ENCODE assay signal across 14 cellular contexts in the genomic region with DNA sequence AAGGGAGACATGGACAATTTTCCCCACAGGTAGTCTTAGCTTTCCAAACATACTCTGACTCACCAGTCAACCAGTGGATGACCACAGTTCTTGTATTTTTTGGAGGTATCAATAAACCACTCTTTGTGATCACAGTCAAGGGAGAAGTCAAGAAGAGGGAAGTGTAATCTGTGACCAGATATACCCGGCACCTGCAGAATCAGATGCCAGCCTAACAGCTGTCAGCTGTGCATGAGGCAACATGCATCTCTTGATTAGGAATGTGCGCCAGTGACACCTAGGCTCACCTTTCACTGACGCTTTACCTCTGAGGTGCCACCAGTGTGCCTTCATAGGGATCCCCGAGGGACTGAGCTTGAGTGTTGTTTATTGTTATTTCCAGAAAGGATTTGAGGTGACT. TPM values are rescaled to one million over a fixed set of nuclear protein-coding genes. Genes with fewer than 3 reads are reported as not detected.
DNase-seq lines count a peak whose midpoint lies in the region; ATAC-seq and TF ChIP-seq lines count a peak whose summit lies in the region.
"Had no signal": no experiment of that assay in that cellular context is flagged by ENCODE, and none has a peak within 500 bp of the region (broad histone marks: within the 10 kb centered on the region; RNA-seq: fewer than 3 reads in every experiment).

No MANE protein-coding gene starts in this region.

- H3K9me3 Mint-ChIP-seq in activated naive CD4-positive, alpha-beta T cell treated with anti-CD3 and anti-CD28 coated beads, Interleukin-2, amount 50 U/mL, for 24 hours, result no peaks in the 10 kb centered on the region
- no peaks in the 10 kb centered on the region for H3K9me3 Mint-ChIP-seq in activated B cell treated with CpG ODN at 0.5 μM for 24 hours
- H3K9me3 Mint-ChIP-seq in activated CD8-positive, alpha-beta T cell treated with anti-CD3 and anti-CD28 coated beads for 36 hours, result no peaks in the 10 kb centered on the region
- no peaks in the 10 kb centered on the region for H3K9me3 Mint-ChIP-seq in CD4-positive, alpha-beta memory T cell
- H3K9me3 Mint-ChIP-seq: H9 had no signal

- H3K9me3 ChIP-seq in CD4-positive, alpha-beta memory T cell (ENCODE audit: control insufficient read depth in 1 of 2, low read length in 2 of 2), result no peaks in the 10 kb centered on the region
- H3K9me3 ChIP-seq: Peyer's patch had no signal

- ATAC-seq in activated B cell treated with CpG ODN at 0.5 μM for 24 hours (ENCODE audit: low read depth), result peak; percentile 12
- ATAC-seq in HG02938 (IDR thresholded peaks at IDR 0.05; ENCODE audit: unreplicated experiment), result no peak
- ATAC-seq in activated CD8-positive, alpha-beta T cell treated with anti-CD3 and anti-CD28 coated beads for 36 hours, result no peak
- no peak for ATAC-seq in HG03135 (IDR thresholded peaks at IDR 0.05; ENCODE audit: unreplicated experiment)

- no peaks in the 10 kb centered on the region for H3K36me3 ChIP-seq in CD4-positive, alpha-beta memory T cell (ENCODE audit: insufficient read depth, low read length)
- H3K36me3 ChIP-seq: Peyer's patch had no signal

- H3K36me3 Mint-ChIP-seq in activated naive CD4-positive, alpha-beta T cell treated with anti-CD3 and anti-CD28 coated beads, Interleukin-2, amount 50 U/mL, for 24 hours, result no peaks in the 10 kb centered on the region
- H3K36me3 Mint-ChIP-seq in activated B cell treated with CpG ODN at 0.5 μM for 24 hours (ENCODE audit: low read depth), result peaks cover 3% of the 10 kb centered on the region
- no peaks in the 10 kb centered on the region for H3K36me3 Mint-ChIP-seq in activated CD8-positive, alpha-beta T cell treated with anti-CD3 and anti-CD28 coated beads for 36 hours (ENCODE audit: low read depth)
- no peaks in the 10 kb centered on the region for H3K36me3 Mint-ChIP-seq in CD4-positive, alpha-beta memory T cell

- H3K27ac ChIP-seq in CD4-positive, alpha-beta memory T cell (ENCODE audit: low read depth, low read length), result no peak overlapping the region
- H3K27ac ChIP-seq: C4-2B, Peyer's patch had no signal

- no peaks in the 10 kb centered on the region for H3K27me3 Mint-ChIP-seq in activated naive CD4-positive, alpha-beta T cell treated with anti-CD3 and anti-CD28 coated beads, Interleukin-2, amount 50 U/mL, for 24 hours
- H3K27me3 Mint-ChIP-seq in activated B cell treated with CpG ODN at 0.5 μM for 24 hours, result no peaks in the 10 kb centered on the region
- H3K27me3 Mint-ChIP-seq in activated CD8-positive, alpha-beta T cell treated with anti-CD3 and anti-CD28 coated beads for 36 hours, result no peaks in the 10 kb centered on the region
- no peaks in the 10 kb centered on the region for H3K27me3 Mint-ChIP-seq in CD4-positive, alpha-beta memory T cell

- no peak overlapping the region for H3K4me3 Mint-ChIP-seq in activated naive CD4-positive, alpha-beta T cell treated with anti-CD3 and anti-CD28 coated beads, Interleukin-2, amount 50 U/mL, for 24 hours
- no peak overlapping the region for H3K4me3 Mint-ChIP-seq in activated B cell treated with CpG ODN at 0.5 μM for 24 hours
- H3K4me3 Mint-ChIP-seq in activated CD8-positive, alpha-beta T cell treated with anti-CD3 and anti-CD28 coated beads for 36 hours, result no peak overlapping the region
- peak overlapping the region in 1 of 8 donors; percentile 17 for H3K4me3 Mint-ChIP-seq in CD4-positive, alpha-beta memory T cell
- H3K4me3 Mint-ChIP-seq: H9 had no signal

- DNase-seq in activated naive CD4-positive, alpha-beta T cell treated with Interleukin-2 at 50 U/mL for 16 hours, result no peak
- peak; percentile 79 for DNase-seq in NCI-H2171 (lab: John Stamatoyannopoulos, UW)
- no peak for DNase-seq in activated B cell treated with CpG ODN at 0.5 μM for 24 hours
- no peak for DNase-seq in activated CD8-positive, alpha-beta T cell treated with anti-CD3 and anti-CD28 coated beads for 36 hours
- no peak for DNase-seq in CD4-positive, alpha-beta memory T cell
- DNase-seq: DMS 273 treated with DMSO at 0.1 percent for 48 hours, H9, NCI-H1930, SHP77 had no signal

- TF ChIP-seq CTCF in activated B cell treated with CpG ODN at 0.5 μM for 24 hours (IDR thresholded peaks at IDR 0.05), result no peak
- TF ChIP-seq CTCF in activated CD8-positive, alpha-beta T cell treated with anti-CD3 and anti-CD28 coated beads for 36 hours (IDR thresholded peaks at IDR 0.05), result no peak

- no peaks in the 10 kb centered on the region for H3K27me3 ChIP-seq in CD4-positive, alpha-beta memory T cell (ENCODE audit: insufficient read depth, low read length)
- H3K27me3 ChIP-seq: Peyer's patch had no signal

- intact Hi-C loops in activated B cell treated with CpG ODN at 0.5 μM for 24 hours (cut with micrococcal nuclease), result no loop called here
- intact Hi-C loops in activated CD8-positive, alpha-beta T cell treated with anti-CD3 and anti-CD28 coated beads for 36 hours (cut with micrococcal nuclease), result no loop called here
- intact Hi-C loops in CD4-positive, alpha-beta memory T cell (cut with micrococcal nuclease), result no loop called here

- peak overlapping the region; percentile 88 for H3K27ac Mint-ChIP-seq in activated naive CD4-positive, alpha-beta T cell treated with anti-CD3 and anti-CD28 coated beads, Interleukin-2, amount 50 U/mL, for 24 hours
- no peak overlapping the region for H3K27ac Mint-ChIP-seq in activated B cell treated with CpG ODN at 0.5 μM for 24 hours
- H3K27ac Mint-ChIP-seq in activated CD8-positive, alpha-beta T cell treated with anti-CD3 and anti-CD28 coated beads for 36 hours, result no peak overlapping the region
- no peak overlapping the region for H3K27ac Mint-ChIP-seq in CD4-positive, alpha-beta memory T cell
- H3K27ac Mint-ChIP-seq: H9 had no signal

- CTCF ChIA-PET in activated B cell treated with CpG ODN at 0.5 μM for 24 hours (lab: Charles Lee), result interaction anchor here (10.2 kb wide), 1 partner anchor 51 kb away, joined by 288 read pairs; no protein-coding TSS in a partner anchor
- CTCF ChIA-PET in activated CD8-positive, alpha-beta T cell treated with anti-CD3 and anti-CD28 coated beads for 36 hours (lab: Charles Lee), result interaction anchor here (0.9 to 17.3 kb wide), 11 partner anchors 8 to 232 kb away, joined by 3 to 528 read pairs (median 6); a partner anchor contains a TSS
- CTCF ChIA-PET in CD4-positive, alpha-beta memory T cell (lab: Charles Lee; ENCODE audit: partially characterized antibody), result interaction anchor here (0.5 to 15.0 kb wide), 5 partner anchors 21 to 231 kb away, joined by 3 to 677 read pairs (median 121); a partner anchor contains a TSS

- peaks cover 37% of the 10 kb centered on the region for H3K4me1 Mint-ChIP-seq in activated naive CD4-positive, alpha-beta T cell treated with anti-CD3 and anti-CD28 coated beads, Interleukin-2, amount 50 U/mL, for 24 hours
- H3K4me1 Mint-ChIP-seq in activated B cell treated with CpG ODN at 0.5 μM for 24 hours, result peaks cover 26% of the 10 kb centered on the region
- H3K4me1 Mint-ChIP-seq in activated CD8-positive, alpha-beta T cell treated with anti-CD3 and anti-CD28 coated beads for 36 hours (ENCODE audit: low read depth), result peaks cover 18% of the 10 kb centered on the region
- peaks cover 15 to 26% (median 21%) of the 10 kb centered on the region in 4 donors for H3K4me1 Mint-ChIP-seq in CD4-positive, alpha-beta memory T cell
- H3K4me1 Mint-ChIP-seq: H9 had no signal

- H3K4me3 ChIP-seq in CD4-positive, alpha-beta memory T cell (ENCODE audit: low read length in 2 of 2), result no peak overlapping the region
- H3K4me3 ChIP-seq: Peyer's patch had no signal

- POLR2A ChIA-PET in activated B cell treated with CpG ODN at 0.5 μM for 24 hours (lab: Charles Lee), result interaction anchor here (0.7 kb wide), 1 partner anchor 17 kb away, joined by 3 read pairs; no protein-coding TSS in a partner anchor
- POLR2A ChIA-PET in activated CD8-positive, alpha-beta T cell treated with anti-CD3 and anti-CD28 coated beads for 36 hours (lab: Charles Lee), result interaction anchor here (1.0 kb wide), 1 partner anchor 52 kb away, joined by 4 read pairs; no protein-coding TSS in a partner anchor
- POLR2A ChIA-PET in CD4-positive, alpha-beta memory T cell (lab: Charles Lee; ENCODE audit: partially characterized antibody), result interaction anchor here (0.6 to 1.3 kb wide), 5 partner anchors 14 to 946 kb away, joined by 3 to 5 read pairs (median 4); a partner anchor contains a TSS

- H3K4me1 ChIP-seq in CD4-positive, alpha-beta memory T cell (ENCODE audit: insufficient read depth, low read length), result peaks cover 16% of the 10 kb centered on the region

RNA-seq across cellular contexts. Expression of a gene that starts 20.0 kb away (rescaled TPM):
- total RNA-seq in activated B cell treated with CpG ODN at 0.5 μM for 24 hours, result 0.07 TPM in 1 of 2 replicates, not detected in the other
- under 1 TPM; 0.38 to 0.65 TPM for total RNA-seq in activated CD8-positive, alpha-beta T cell treated with anti-CD3 and anti-CD28 coated beads for 36 hours
- not detected for total RNA-seq in CD4-positive, alpha-beta memory T cell
- under 1 TPM in 1 of 2 donors, not detected in 1; 0.05 TPM for polyA plus RNA-seq in CD4-positive, alpha-beta memory T cell
- total RNA-seq: H9, Peyer's patch had no signal

RNA-seq across cellular contexts. Expression of a gene that starts 25.8 kb away (rescaled TPM):
- total RNA-seq in activated B cell treated with CpG ODN at 0.5 μM for 24 hours, result 73.1 and 90.4 TPM in 2 replicates
- total RNA-seq in activated CD8-positive, alpha-beta T cell treated with anti-CD3 and anti-CD28 coated beads for 36 hours, result 100 to 1,000 TPM; 110 to 113 TPM
- 100 to 1,000 TPM; 101 to 104 TPM for total RNA-seq in CD4-positive, alpha-beta memory T cell
- polyA plus RNA-seq in CD4-positive, alpha-beta memory T cell, result 10 to 100 TPM in 1 of 2 donors, 1 to 10 TPM in 1; 4.8 to 10.8 TPM
